ENCODE assay signal across 27 cellular contexts in the genomic region with DNA sequence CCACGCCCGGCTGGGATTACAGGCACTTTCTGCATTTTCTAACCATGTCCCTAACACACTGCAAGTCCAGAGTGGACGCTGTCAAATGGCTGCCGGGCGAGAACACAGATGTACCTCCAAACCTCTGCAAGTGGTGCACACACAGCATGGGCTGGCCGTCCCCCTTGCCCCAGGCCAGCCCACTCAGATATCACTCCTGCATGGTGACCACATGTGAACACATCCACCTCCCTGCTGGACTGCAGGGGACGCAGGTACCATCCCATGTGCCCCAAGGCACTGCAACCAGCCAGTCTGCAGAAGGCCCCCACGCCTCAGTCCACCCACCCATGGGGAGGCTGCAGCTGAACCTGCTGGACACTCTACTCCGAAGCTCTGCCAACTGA.
"Had no signal": no experiment of that assay in that cellular context is flagged by ENCODE, and none has a peak within 500 bp of the region (broad histone marks: within the 10 kb centered on the region; RNA-seq: fewer than 3 reads in every experiment).

No MANE protein-coding gene starts in this region.

- H3K4me1 ChIP-seq: breast epithelium, prostate gland, suprapubic skin had no signal

- H3K27me3 Mint-ChIP-seq: stimulated activated naive B cell treated with anti-CD40 and anti-IgM and Interleukin-4, amounts not matched to agents 10 μg/mL and 1 μg/mL and 100 μg/mL, for 72 hours had no signal

- H3K27ac ChIP-seq: breast epithelium, epithelial cell of prostate, left ventricle myocardium inferior, neutrophil, ovary, prostate gland, stomach, suprapubic skin, tibial nerve had no signal

- H3K9me3 Mint-ChIP-seq: activated T-cell treated with anti-CD3 and anti-CD28 coated beads, Interleukin-2, amount 50 U/mL, for 72 hours; nephron; stimulated activated naive B cell treated with anti-CD40 and anti-IgM and Interleukin-4, amounts not matched to agents 10 μg/mL and 1 μg/mL and 100 μg/mL, for 72 hours; T-helper 2 cell treated with Interferon-gamma antibody and Interleukin-4, amounts not matched to agents 5 μg/mL and 100 μg/mL, for 36 hours had no signal

- H3K4me2 ChIP-seq: smooth muscle cell had no signal

- H3K4me3 ChIP-seq: breast epithelium, left ventricle myocardium inferior, lung, ovary, prostate gland, smooth muscle cell, stomach, suprapubic skin, tibial nerve had no signal

- H3K4me3 Mint-ChIP-seq: activated T-cell treated with anti-CD3 and anti-CD28 coated beads, Interleukin-2, amount 50 U/mL, for 72 hours; nephron; stimulated activated naive B cell treated with anti-CD40 and anti-IgM and Interleukin-4, amounts not matched to agents 10 μg/mL and 1 μg/mL and 100 μg/mL, for 72 hours; T-helper 2 cell treated with Interferon-gamma antibody and Interleukin-4, amounts not matched to agents 5 μg/mL and 100 μg/mL, for 36 hours had no signal

- H3K27ac Mint-ChIP-seq: activated T-cell treated with anti-CD3 and anti-CD28 coated beads, Interleukin-2, amount 50 U/mL, for 72 hours; nephron; T-helper 2 cell treated with Interferon-gamma antibody and Interleukin-4, amounts not matched to agents 5 μg/mL and 100 μg/mL, for 36 hours had no signal

- H3K36me3 ChIP-seq: breast epithelium, left ventricle myocardium inferior, neutrophil, ovary, prostate gland had no signal

- DNase-seq: activated CD4-positive, alpha-beta T cell treated with anti-CD3 and anti-CD28 coated beads for 4 hours; activated CD4-positive, alpha-beta T cell treated with anti-CD3 and anti-CD28 coated beads, Interleukin-2, amount 50 U/mL, for 4 hours; activated CD4-positive, CD25-positive, alpha-beta regulatory T cell; activated naive CD4-positive, alpha-beta T cell; activated T-cell treated with anti-CD3 and anti-CD28 coated beads for 4 hours; activated T-cell treated with anti-CD3 and anti-CD28 coated beads, Interleukin-2, amount 50 U/mL, for 72 hours; central memory CD4-positive, alpha-beta T cell; effector CD8-positive, alpha-beta T cell; kidney glomerular epithelial cell; left ventricle myocardium inferior; stimulated activated CD4-positive, alpha-beta T cell treated with anti-CD3 and anti-CD28 coated beads, Interleukin-1b, Interleukin-23, amount 100 ng/mL, for 48 hours; stimulated activated CD4-positive, alpha-beta T cell treated with anti-CD3 and anti-CD28 coated beads, Interleukin-4, amount 100 ng/mL, for 4 hours; stimulated activated CD8-positive, alpha-beta memory T cell treated with anti-CD3 and anti-CD28 coated beads, Interleukin-4, amount 100 ng/mL, for 48 hours; stimulated activated naive B cell treated with anti-CD40 and anti-IgM and Interleukin-4, amounts not matched to agents 10 μg/mL and 1 μg/mL and 100 μg/mL, for 72 hours; stomach; T-helper 1 cell had no signal

- H3K9me3 ChIP-seq: breast epithelium, left ventricle myocardium inferior, neutrophil, ovary, prostate gland, stomach, suprapubic skin, tibial nerve had no signal

- ATAC-seq: activated T-cell treated with anti-CD3 and anti-CD28 coated beads, Interleukin-2, amount 50 U/mL, for 72 hours; stimulated activated naive B cell treated with anti-CD40 and anti-IgM and Interleukin-4, amounts not matched to agents 10 μg/mL and 1 μg/mL and 100 μg/mL, for 72 hours had no signal

- H3K27me3 ChIP-seq: breast epithelium, ovary, stomach, suprapubic skin, tibial nerve had no signal
